Comparison of ENCODE assay signal across 8 cellular contexts in genomic region chr7:131327049-131327625, GRCh38. TPM values are rescaled to one million over a fixed set of nuclear protein-coding genes. Genes with fewer than 3 reads are reported as not detected.
DNase-seq lines count a peak whose midpoint lies in the region; ATAC-seq and TF ChIP-seq lines count a peak whose summit lies in the region.

No MANE protein-coding gene starts in this region.

- peak; percentile 26 for ATAC-seq in GM21619 (IDR thresholded peaks at IDR 0.05; ENCODE audit: unreplicated experiment)
- peak; percentile 17 to 57 for ATAC-seq in activated naive CD4-positive, alpha-beta T cell treated with anti-CD3 and anti-CD28 coated beads, Interleukin-2, amount 50 U/mL, for 72 hours

- peaks cover 6% of the 10 kb centered on the region for H3K27me3 Mint-ChIP-seq in glutamatergic neuron (ENCODE audit: unreplicated experiment)

- peak overlapping the region; percentile 96 for H3K4me3 Mint-ChIP-seq in glutamatergic neuron (ENCODE audit: unreplicated experiment)

- peak; percentile 19 to 47 for DNase-seq in NCI-H524 (lab: John Stamatoyannopoulos, UW)
- DNase-seq in NCI-H524 treated with DMSO at 0.1 percent for 48 hours (lab: John Stamatoyannopoulos, UW): no peak
- peak; percentile 87 for DNase-seq in M059J (ENCODE audit: low read depth)
- DNase-seq in activated naive CD4-positive, alpha-beta T cell treated with anti-CD3 and anti-CD28 coated beads, Interleukin-2, amount 50 U/mL, for 72 hours (ENCODE audit: low spot score in 2 of 2): peak in 1 of 2 donors; percentile 60
- DNase-seq in glutamatergic neuron: no peak
- peak; percentile 45 for DNase-seq in occipital lobe (lab: John Stamatoyannopoulos, UW)
- no peak for DNase-seq in GOT3 (lab: John Stamatoyannopoulos, UW)

- no peaks in the 10 kb centered on the region for H3K9me3 Mint-ChIP-seq in activated naive CD4-positive, alpha-beta T cell treated with anti-CD3 and anti-CD28 coated beads, Interleukin-2, amount 50 U/mL, for 72 hours
- H3K9me3 Mint-ChIP-seq in glutamatergic neuron (ENCODE audit: unreplicated experiment): peaks cover 3% of the 10 kb centered on the region

- peak overlapping the region; percentile 98 to 99 for H3K27ac Mint-ChIP-seq in activated naive CD4-positive, alpha-beta T cell treated with anti-CD3 and anti-CD28 coated beads, Interleukin-2, amount 50 U/mL, for 72 hours
- H3K27ac Mint-ChIP-seq in glutamatergic neuron (ENCODE audit: unreplicated experiment): peak overlapping the region; percentile 93

- H3K36me3 Mint-ChIP-seq in activated naive CD4-positive, alpha-beta T cell treated with anti-CD3 and anti-CD28 coated beads, Interleukin-2, amount 50 U/mL, for 72 hours: peaks cover 14 to 20% of the 10 kb centered on the region in 2 donors
- peaks cover 4% of the 10 kb centered on the region for H3K36me3 Mint-ChIP-seq in glutamatergic neuron (ENCODE audit: unreplicated experiment)

- H3K4me1 Mint-ChIP-seq in glutamatergic neuron (ENCODE audit: low read depth, unreplicated experiment): peaks cover 17% of the 10 kb centered on the region

- TF ChIP-seq CTCF in glutamatergic neuron (IDR thresholded peaks at IDR 0.05; ENCODE audit: partially characterized antibody, unreplicated experiment): no peak

RNA-seq across cellular contexts. Expression of gene MKLN1, which starts 0.5 kb away (rescaled TPM):
- 26.5 and 32.0 TPM in 2 replicates for total RNA-seq in M059J (2014; rRNA removed; shearing (Covaris generic))
- 10 to 100 TPM; 48.9 to 54.2 TPM for total RNA-seq in activated naive CD4-positive, alpha-beta T cell treated with anti-CD3 and anti-CD28 coated beads, Interleukin-2, amount 50 U/mL, for 72 hours
- total RNA-seq in glutamatergic neuron (ENCODE audit: unreplicated experiment): 36.7 TPM
- 64.7 TPM for total RNA-seq in occipital lobe

Comparison
In these comparisons a context has a peak if more than half of its experiments do, and no peak if none do; other contexts are left out.
1. DNase-seq: peak in NCI-H524 (2 of 2), M059J (single experiment) and occipital lobe (single experiment); none in NCI-H524 treated with DMSO at 0.1 percent for 48 hours (single experiment), glutamatergic neuron (single experiment) and GOT3 (single experiment).